In the genomic region with DNA sequence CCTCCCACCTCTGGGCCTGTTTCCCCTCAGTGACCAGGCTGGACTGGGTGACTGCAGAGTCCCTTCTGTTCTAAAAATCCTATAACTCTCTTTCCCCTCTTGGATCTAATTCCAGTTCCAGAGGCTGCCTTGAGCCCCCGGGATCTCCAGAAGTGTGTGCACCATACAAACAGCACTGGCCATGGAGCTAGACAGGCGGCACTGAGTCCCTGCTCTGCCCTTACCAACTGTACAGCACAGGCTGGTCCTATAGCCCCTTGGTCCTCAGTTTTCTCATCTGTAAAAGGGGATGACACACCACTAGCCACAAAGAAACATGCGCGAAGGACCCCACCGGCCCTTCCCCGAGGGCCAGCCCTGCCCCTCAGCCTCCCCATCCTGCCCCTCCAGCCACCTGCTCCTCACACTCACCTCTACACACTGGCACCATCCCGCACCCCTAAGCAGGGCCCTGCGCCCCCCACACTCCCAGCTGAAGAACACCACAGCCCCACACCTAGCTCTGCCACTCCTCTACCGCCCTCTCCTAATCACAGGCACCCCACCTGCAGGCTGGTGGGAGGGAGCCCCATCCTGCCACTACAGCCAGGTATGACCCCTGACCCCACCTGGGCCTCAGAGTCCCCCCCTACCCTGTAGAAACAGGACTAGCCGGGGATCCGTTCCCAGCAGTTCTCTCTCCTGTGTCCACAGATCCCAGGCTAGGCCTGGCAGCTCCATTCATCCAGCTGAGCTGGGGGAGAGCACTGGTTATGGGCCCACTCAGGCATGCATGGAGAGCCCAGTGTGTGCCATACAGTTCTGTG, we compare ENCODE assay signal across 21 cellular contexts. TPM values are rescaled to one million over a fixed set of nuclear protein-coding genes. Genes with fewer than 3 reads are reported as not detected.
DNase-seq lines count a peak whose midpoint lies in the region; ATAC-seq and TF ChIP-seq lines count a peak whose summit lies in the region.
"Had no signal": no experiment of that assay in that cellular context is flagged by ENCODE, and none has a peak within 500 bp of the region (broad histone marks: within the 10 kb centered on the region; RNA-seq: fewer than 3 reads in every experiment).

No MANE protein-coding gene starts in this region.

- DNase-seq in stimulated activated naive CD8-positive, alpha-beta T cell treated with anti-CD3 and anti-CD28 coated beads, Interleukin-15, amount 100 ng/mL, for 72 hours, result no peak
- DNase-seq in stimulated activated naive CD8-positive, alpha-beta T cell treated with anti-CD3 and anti-CD28 coated beads, Interleukin-15, Interleukin-2, amounts not matched to agents 100 U/mL and 50 U/mL, for 24 hours, result no peak
- DNase-seq in endodermal cell (peak; percentile 38), posterior vena cava (ENCODE audit: low spot score) (peak; percentile 65), ovary (no peak), omental fat pad (ENCODE audit: low spot score) (no peak), GM03348 (ENCODE audit: low spot score) (no peak), foreskin fibroblast (no peak)
- DNase-seq: CD8-positive, alpha-beta T cell; DMS79 treated with DMSO at 0.1 percent for 48 hours; NCI-H1092; NCI-H146; NCI-H2081 treated with DMSO at 0.1 percent for 48 hours; NCI-H510A; NCI-H774; Right ventricle myocardium superior had no signal

- H3K4me3 Mint-ChIP-seq in stimulated activated naive CD8-positive, alpha-beta T cell treated with anti-CD3 and anti-CD28 coated beads, Interleukin-15, amount 100 ng/mL, for 72 hours, result no peak overlapping the region
- H3K4me3 Mint-ChIP-seq in endodermal cell, result no peak overlapping the region
- H3K4me3 Mint-ChIP-seq: CD8-positive, alpha-beta T cell had no signal

- 83 to 87% methylated on average over 8 to 11 of the region's 11 CpGs for WGBS in endodermal cell (ENCODE audit: insufficient coverage in 1 of 2, insufficient read length in 1 of 2), 2 experiments
- 75 to 87% (median 82%) methylated on average over 11 of the region's 11 CpGs for WGBS in ovary, 3 donors

- intact Hi-C loops in posterior vena cava (cut with DNase I), result no loop called here
- intact Hi-C loops in ovary (cut with DNase I), result no loop called here

- H3K27me3 ChIP-seq in endodermal cell (ENCODE audit: control insufficient read depth, insufficient read depth, low read length, poor library complexity, severe bottlenecking) (no peaks in the 10 kb centered on the region), ovary (no peaks in the 10 kb centered on the region)
- H3K27me3 ChIP-seq: BLaER1 had no signal

- peaks cover 41% of the 10 kb centered on the region for H3K27me3 Mint-ChIP-seq in stimulated activated naive CD8-positive, alpha-beta T cell treated with anti-CD3 and anti-CD28 coated beads, Interleukin-15, amount 100 ng/mL, for 72 hours
- H3K27me3 Mint-ChIP-seq in endodermal cell (ENCODE audit: insufficient read depth), result peaks cover 2% of the 10 kb centered on the region

- H3K36me3 ChIP-seq in endodermal cell (ENCODE audit: control insufficient read depth, insufficient read depth, low read length), result no peaks in the 10 kb centered on the region
- H3K36me3 ChIP-seq in ovary, result no peaks in the 10 kb centered on the region
- H3K36me3 ChIP-seq: BLaER1 had no signal

- H3K4me1 Mint-ChIP-seq in stimulated activated naive CD8-positive, alpha-beta T cell treated with anti-CD3 and anti-CD28 coated beads, Interleukin-15, amount 100 ng/mL, for 72 hours, result no peaks in the 10 kb centered on the region
- peaks cover 6% of the 10 kb centered on the region for H3K4me1 Mint-ChIP-seq in endodermal cell

- H3K9me3 ChIP-seq in endodermal cell (ENCODE audit: control insufficient read depth, low read length) (no peaks in the 10 kb centered on the region), ovary (no peaks in the 10 kb centered on the region)
- H3K9me3 ChIP-seq: BLaER1 had no signal

- no peak for TF ChIP-seq CTCF in endodermal cell (conservative IDR thresholded peaks at IDR 0.05)
- TF ChIP-seq CTCF in ovary (IDR thresholded peaks at IDR 0.05), result no peak
- TF ChIP-seq CTCF in omental fat pad (IDR thresholded peaks at IDR 0.05), result no peak
- no peak for TF ChIP-seq CTCF in foreskin fibroblast (IDR thresholded peaks at IDR 0.05; ENCODE audit: low read depth, low read length)

- no peaks in the 10 kb centered on the region for H3K9me3 Mint-ChIP-seq in stimulated activated naive CD8-positive, alpha-beta T cell treated with anti-CD3 and anti-CD28 coated beads, Interleukin-15, amount 100 ng/mL, for 72 hours
- H3K9me3 Mint-ChIP-seq in endodermal cell, result no peaks in the 10 kb centered on the region
- H3K9me3 Mint-ChIP-seq: CD8-positive, alpha-beta T cell had no signal

- H3K27ac ChIP-seq in endodermal cell (ENCODE audit: low read depth, low read length) (no peak overlapping the region), ovary (no peak overlapping the region)
- H3K27ac ChIP-seq: BLaER1, KMS-11 had no signal

- no peak for TF ChIP-seq POLR2A in ovary (IDR thresholded peaks at IDR 0.05)

- no peak for TF ChIP-seq EP300 in ovary (IDR thresholded peaks at IDR 0.05)

- H3K4me1 ChIP-seq in endodermal cell (ENCODE audit: control insufficient read depth, insufficient read depth, low read length) (no peaks in the 10 kb centered on the region), ovary (ENCODE audit: insufficient read depth) (no peaks in the 10 kb centered on the region)

- no peak overlapping the region for H3K4me3 ChIP-seq in endodermal cell (ENCODE audit: low read length)
- H3K4me3 ChIP-seq in ovary, result no peak overlapping the region
- H3K4me3 ChIP-seq in foreskin fibroblast (ENCODE audit: low read depth in 1 of 2, low read length in 2 of 2), result no peak overlapping the region
- H3K4me3 ChIP-seq: BLaER1 had no signal

- H3K9ac ChIP-seq in endodermal cell (ENCODE audit: extremely low read depth, low read length, poor library complexity, severe bottlenecking), result no peak overlapping the region
- H3K9ac ChIP-seq: BLaER1, KMS-11 had no signal

- peak; percentile 31 for ATAC-seq in stimulated activated naive CD8-positive, alpha-beta T cell treated with anti-CD3 and anti-CD28 coated beads, Interleukin-15, amount 100 ng/mL, for 72 hours
- ATAC-seq in stimulated activated naive CD8-positive, alpha-beta T cell treated with anti-CD3 and anti-CD28 coated beads, Interleukin-15, Interleukin-2, amounts not matched to agents 100 U/mL and 50 U/mL, for 24 hours, result no peak
- no peak for ATAC-seq in omental fat pad (ENCODE audit: low FRiP score)
- ATAC-seq: CD8-positive, alpha-beta T cell had no signal

- H3K36me3 Mint-ChIP-seq in endodermal cell (ENCODE audit: low read depth), result no peaks in the 10 kb centered on the region
- H3K36me3 Mint-ChIP-seq: CD8-positive, alpha-beta T cell had no signal

- peak overlapping the region in 1 of 2 donors; percentile 75 for H3K27ac Mint-ChIP-seq in stimulated activated naive CD8-positive, alpha-beta T cell treated with anti-CD3 and anti-CD28 coated beads, Interleukin-15, amount 100 ng/mL, for 72 hours
- H3K27ac Mint-ChIP-seq in endodermal cell, result no peak overlapping the region
- H3K27ac Mint-ChIP-seq: CD8-positive, alpha-beta T cell had no signal

RNA-seq across cellular contexts. Expression of a gene that starts 0.9 kb away (rescaled TPM):
- total RNA-seq in endodermal cell (not detected), posterior vena cava (not detected), ovary (1 to 10 TPM in 1 of 7 donors, not detected in 6; 1.0 TPM), omental fat pad (100 to 1,000 TPM in 1 of 4 donors, 1 to 10 TPM in 2, under 1 TPM in 1; 0.84 to 158 (median 7.6) TPM)
- polyA plus RNA-seq in endodermal cell (2013, experiment 1 of 2), result not detected
- polyA plus RNA-seq in endodermal cell (2013, experiment 2 of 2), result not detected
- not detected for polyA plus RNA-seq in ovary
- total RNA-seq: CD8-positive, alpha-beta T cell; G401; Right ventricle myocardium superior had no signal

RNA-seq across cellular contexts. Expression of a gene that starts 10.9 kb away (rescaled TPM):
- total RNA-seq in endodermal cell (not detected), posterior vena cava (1 to 10 TPM; 2.8 to 5.1 TPM), ovary (10 to 100 TPM in 2 of 7 donors, 1 to 10 TPM in 1, under 1 TPM in 2, not detected in 2; 0.42 to 17.8 (median 2.7) TPM), omental fat pad (under 1 TPM in 1 of 4 donors, not detected in 3; 0.56 TPM)
- 0.36 TPM for polyA plus RNA-seq in endodermal cell (2013, experiment 1 of 2)
- polyA plus RNA-seq in endodermal cell (2013, experiment 2 of 2), result 0.62 TPM
- polyA plus RNA-seq in ovary, result under 1 TPM in 1 of 2 donors, not detected in 1; 0.29 TPM
- total RNA-seq: A172; CD8-positive, alpha-beta T cell; G401; Right ventricle myocardium superior had no signal

RNA-seq across cellular contexts. Expression of a gene that starts 26.8 kb away (rescaled TPM):
- total RNA-seq in endodermal cell (not detected), posterior vena cava (1 to 10 TPM; 1.3 to 2.0 TPM), ovary (1 to 10 TPM in 1 of 7 donors, under 1 TPM in 2, not detected in 4; 0.38 to 1.1 (median 0.75) TPM), omental fat pad (1 to 10 TPM in 2 of 4 donors, under 1 TPM in 1, not detected in 1; 0.56 to 4.0 (median 3.0) TPM)
- not detected for polyA plus RNA-seq in endodermal cell (2013, experiment 1 of 2)
- not detected for polyA plus RNA-seq in endodermal cell (2013, experiment 2 of 2)
- not detected for polyA plus RNA-seq in ovary
- total RNA-seq: A172; CD8-positive, alpha-beta T cell; G401; Right ventricle myocardium superior had no signal

RNA-seq across cellular contexts. Expression of a gene that starts 41.6 kb away (rescaled TPM):
- total RNA-seq in endodermal cell, result not detected
- not detected for polyA plus RNA-seq in endodermal cell (2013, experiment 1 of 2)
- not detected for polyA plus RNA-seq in endodermal cell (2013, experiment 2 of 2)
- total RNA-seq in posterior vena cava, result not detected
- total RNA-seq in ovary, result not detected
- not detected for polyA plus RNA-seq in ovary
- not detected for total RNA-seq in omental fat pad
- total RNA-seq: A172; CD8-positive, alpha-beta T cell; G401; M059J; Right ventricle myocardium superior had no signal

Comparison
In these comparisons a context has a peak if more than half of its experiments do, and no peak if none do; other contexts are left out.
1. DNase-seq: peak in endodermal cell (single experiment) and posterior vena cava (single experiment); none in stimulated activated naive CD8-positive, alpha-beta T cell treated with anti-CD3 and anti-CD28 coated beads, Interleukin-15, amount 100 ng/mL, for 72 hours (0 of 2), stimulated activated naive CD8-positive, alpha-beta T cell treated with anti-CD3 and anti-CD28 coated beads, Interleukin-15, Interleukin-2, amounts not matched to agents 100 U/mL and 50 U/mL, for 24 hours (single experiment), ovary (0 of 5), omental fat pad (single experiment), GM03348 (single experiment) and foreskin fibroblast (0 of 2).